Comparison of ENCODE assay signal across 1 cellular context in genomic region chr2:240964854-240965295, GRCh38.
TF ChIP-seq lines count a peak whose summit lies in the region.

No MANE protein-coding gene starts in this region.

TF ChIP-seq in H1, 55 proteins besides CTCF, POLR2A, EP300 and RAD21:
- TF ChIP-seq KDM1A (IDR thresholded peaks at IDR 0.05; ENCODE audit: borderline replicate concordance, low read length): no peak
- no peak for TF ChIP-seq ATF2 (IDR thresholded peaks at IDR 0.05; ENCODE audit: low read length)
- no peak for TF ChIP-seq ASH2L (IDR thresholded peaks at IDR 0.05; ENCODE audit: low read length)
